33 cellular contexts compared by ENCODE assay signal in the genomic region with DNA sequence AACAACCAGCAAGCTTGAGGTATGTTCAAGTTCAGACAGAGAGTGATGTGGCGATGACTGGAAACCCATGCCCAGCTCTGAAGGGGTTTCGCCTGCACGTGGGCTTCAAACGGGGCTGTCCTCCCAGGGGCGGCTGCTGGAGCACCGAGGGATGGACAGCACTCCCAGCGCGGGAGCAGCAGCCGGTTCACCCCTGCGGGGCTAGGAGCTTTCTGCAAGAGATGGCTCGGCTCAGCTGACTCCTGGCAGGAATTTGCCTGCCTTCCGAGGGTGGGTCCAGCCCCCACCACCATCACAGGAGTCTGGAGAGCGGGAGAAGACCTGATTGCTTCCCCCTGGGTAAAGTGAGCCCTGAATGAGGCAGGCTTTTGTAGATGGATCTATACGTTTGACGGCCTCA.
"Had no signal": no experiment of that assay in that cellular context is flagged by ENCODE, and none has a peak within 500 bp of the region (broad histone marks: within the 10 kb centered on the region; RNA-seq: fewer than 3 reads in every experiment).

No MANE protein-coding gene starts in this region.

- H3K4me1 ChIP-seq: ascending aorta, breast epithelium had no signal

- FAIRE-seq: colon had no signal

- H3K36me3 ChIP-seq: ascending aorta, breast epithelium, cardiac muscle cell, esophagus muscularis mucosa, gastrocnemius medialis had no signal

- H3K27ac Mint-ChIP-seq: activated CD4-positive, alpha-beta memory T cell treated with anti-CD3 and anti-CD28 coated beads, Interleukin-2, amount 10 ng/mL, durations not matched to agents 7 days and 5 days; activated CD4-positive, alpha-beta T cell treated with anti-CD3 and anti-CD28 coated beads, Interleukin-2, amount 10 ng/mL, durations not matched to agents 7 days and 5 days; activated naive CD4-positive, alpha-beta T cell treated with anti-CD3 and anti-CD28 coated beads, Interleukin-2, amount 10 ng/mL, durations not matched to agents 7 days and 5 days; activated naive CD4-positive, alpha-beta T cell treated with anti-CD3 and anti-CD28 coated beads, Interleukin-2, amount 50 U/mL, for 72 hours; activated naive CD8-positive, alpha-beta T cell treated with anti-CD3 and anti-CD28 coated beads, Interleukin-2, amount 10 ng/mL, durations not matched to agents 7 days and 5 days; activated T-cell treated with anti-CD3 and anti-CD28 coated beads, Interleukin-2, amount 50 U/mL, for 24 hours; activated T-cell treated with anti-CD3 and anti-CD28 coated beads, Interleukin-2, amount 50 U/mL, for 72 hours; brain; effector memory CD8-positive, alpha-beta T cell; WTC11 had no signal

- H3K4me3 ChIP-seq: ascending aorta, breast epithelium, cardiac muscle cell, esophagus muscularis mucosa, gastrocnemius medialis had no signal

- H3K9me3 Mint-ChIP-seq: activated CD4-positive, alpha-beta memory T cell treated with anti-CD3 and anti-CD28 coated beads, Interleukin-2, amount 10 ng/mL, durations not matched to agents 7 days and 5 days; activated CD4-positive, alpha-beta T cell treated with anti-CD3 and anti-CD28 coated beads, Interleukin-2, amount 10 ng/mL, durations not matched to agents 7 days and 5 days; activated naive CD4-positive, alpha-beta T cell treated with anti-CD3 and anti-CD28 coated beads, Interleukin-2, amount 10 ng/mL, durations not matched to agents 7 days and 5 days; activated naive CD4-positive, alpha-beta T cell treated with anti-CD3 and anti-CD28 coated beads, Interleukin-2, amount 50 U/mL, for 72 hours; activated naive CD8-positive, alpha-beta T cell treated with anti-CD3 and anti-CD28 coated beads, Interleukin-2, amount 10 ng/mL, durations not matched to agents 7 days and 5 days; activated T-cell treated with anti-CD3 and anti-CD28 coated beads, Interleukin-2, amount 50 U/mL, for 24 hours; activated T-cell treated with anti-CD3 and anti-CD28 coated beads, Interleukin-2, amount 50 U/mL, for 72 hours; central memory CD8-positive, alpha-beta T cell; effector memory CD8-positive, alpha-beta T cell; WTC11 had no signal

- H3K4me3 Mint-ChIP-seq: activated CD4-positive, alpha-beta memory T cell treated with anti-CD3 and anti-CD28 coated beads, Interleukin-2, amount 10 ng/mL, durations not matched to agents 7 days and 5 days; activated CD4-positive, alpha-beta T cell treated with anti-CD3 and anti-CD28 coated beads, Interleukin-2, amount 10 ng/mL, durations not matched to agents 7 days and 5 days; activated naive CD4-positive, alpha-beta T cell treated with anti-CD3 and anti-CD28 coated beads, Interleukin-2, amount 10 ng/mL, durations not matched to agents 7 days and 5 days; activated naive CD8-positive, alpha-beta T cell treated with anti-CD3 and anti-CD28 coated beads, Interleukin-2, amount 10 ng/mL, durations not matched to agents 7 days and 5 days; activated T-cell treated with anti-CD3 and anti-CD28 coated beads, Interleukin-2, amount 50 U/mL, for 24 hours; activated T-cell treated with anti-CD3 and anti-CD28 coated beads, Interleukin-2, amount 50 U/mL, for 72 hours; brain; central memory CD8-positive, alpha-beta T cell; effector memory CD8-positive, alpha-beta T cell; WTC11 had no signal

- H3K27ac ChIP-seq: ascending aorta, breast epithelium, cardiac muscle cell, esophagus muscularis mucosa, foreskin keratinocyte, gastrocnemius medialis, VCaP had no signal

- H3K4me1 Mint-ChIP-seq: activated CD4-positive, alpha-beta memory T cell treated with anti-CD3 and anti-CD28 coated beads, Interleukin-2, amount 10 ng/mL, durations not matched to agents 7 days and 5 days; activated CD4-positive, alpha-beta T cell treated with anti-CD3 and anti-CD28 coated beads, Interleukin-2, amount 10 ng/mL, durations not matched to agents 7 days and 5 days; activated naive CD4-positive, alpha-beta T cell treated with anti-CD3 and anti-CD28 coated beads, Interleukin-2, amount 10 ng/mL, durations not matched to agents 7 days and 5 days; central memory CD8-positive, alpha-beta T cell had no signal

- H3K36me3 Mint-ChIP-seq: activated naive CD4-positive, alpha-beta T cell treated with anti-CD3 and anti-CD28 coated beads, Interleukin-2, amount 10 ng/mL, durations not matched to agents 7 days and 5 days; activated naive CD4-positive, alpha-beta T cell treated with anti-CD3 and anti-CD28 coated beads, Interleukin-2, amount 50 U/mL, for 72 hours; activated naive CD8-positive, alpha-beta T cell treated with anti-CD3 and anti-CD28 coated beads, Interleukin-2, amount 10 ng/mL, durations not matched to agents 7 days and 5 days; brain; WTC11 had no signal

- H3K27me3 ChIP-seq: ascending aorta, breast epithelium, cardiac muscle cell, esophagus muscularis mucosa, foreskin keratinocyte had no signal

- H3K9me3 ChIP-seq: ascending aorta, breast epithelium, esophagus muscularis mucosa, gastrocnemius medialis had no signal

- DNase-seq: activated CD4-positive, alpha-beta memory T cell treated with anti-CD3 and anti-CD28 coated beads, Interleukin-2, amount 10 ng/mL, durations not matched to agents 7 days and 5 days; activated CD4-positive, alpha-beta T cell treated with anti-CD3 and anti-CD28 coated beads for 1 hour; activated CD4-positive, alpha-beta T cell treated with anti-CD3 and anti-CD28 coated beads for 4 hours; activated CD4-positive, alpha-beta T cell treated with anti-CD3 and anti-CD28 coated beads, Interleukin-2, amount 10 ng/mL, durations not matched to agents 7 days and 5 days; activated CD4-positive, alpha-beta T cell treated with anti-CD3 and anti-CD28 coated beads, Interleukin-2, amount 50 U/mL, for 4 hours; activated CD8-positive, alpha-beta memory T cell treated with anti-CD3 and anti-CD28 coated beads, Interleukin-2, amount 50 U/mL, for 48 hours; activated gamma-delta T cell; activated naive CD4-positive, alpha-beta T cell; activated naive CD4-positive, alpha-beta T cell treated with anti-CD3 and anti-CD28 coated beads, Interleukin-2, amount 10 ng/mL, durations not matched to agents 7 days and 5 days; activated naive CD8-positive, alpha-beta T cell treated with anti-CD3 and anti-CD28 coated beads, Interleukin-2, amount 10 ng/mL, durations not matched to agents 7 days and 5 days; activated T-cell treated with anti-CD3 and anti-CD28 coated beads for 4 hours; activated T-cell treated with anti-CD3 and anti-CD28 coated beads, Interleukin-2, amount 50 U/mL, for 24 hours; activated T-cell treated with anti-CD3 and anti-CD28 coated beads, Interleukin-2, amount 50 U/mL, for 72 hours; cortex of kidney; dermis blood vessel endothelial cell; effector CD4-positive, alpha-beta T cell; effector memory CD8-positive, alpha-beta T cell; erythroblast; foreskin keratinocyte; gastrocnemius medialis; glutamatergic neuron; SW 1271; T-helper 2 cell had no signal
